Comparison of ENCODE assay signal across 8 cellular contexts in the genomic region with DNA sequence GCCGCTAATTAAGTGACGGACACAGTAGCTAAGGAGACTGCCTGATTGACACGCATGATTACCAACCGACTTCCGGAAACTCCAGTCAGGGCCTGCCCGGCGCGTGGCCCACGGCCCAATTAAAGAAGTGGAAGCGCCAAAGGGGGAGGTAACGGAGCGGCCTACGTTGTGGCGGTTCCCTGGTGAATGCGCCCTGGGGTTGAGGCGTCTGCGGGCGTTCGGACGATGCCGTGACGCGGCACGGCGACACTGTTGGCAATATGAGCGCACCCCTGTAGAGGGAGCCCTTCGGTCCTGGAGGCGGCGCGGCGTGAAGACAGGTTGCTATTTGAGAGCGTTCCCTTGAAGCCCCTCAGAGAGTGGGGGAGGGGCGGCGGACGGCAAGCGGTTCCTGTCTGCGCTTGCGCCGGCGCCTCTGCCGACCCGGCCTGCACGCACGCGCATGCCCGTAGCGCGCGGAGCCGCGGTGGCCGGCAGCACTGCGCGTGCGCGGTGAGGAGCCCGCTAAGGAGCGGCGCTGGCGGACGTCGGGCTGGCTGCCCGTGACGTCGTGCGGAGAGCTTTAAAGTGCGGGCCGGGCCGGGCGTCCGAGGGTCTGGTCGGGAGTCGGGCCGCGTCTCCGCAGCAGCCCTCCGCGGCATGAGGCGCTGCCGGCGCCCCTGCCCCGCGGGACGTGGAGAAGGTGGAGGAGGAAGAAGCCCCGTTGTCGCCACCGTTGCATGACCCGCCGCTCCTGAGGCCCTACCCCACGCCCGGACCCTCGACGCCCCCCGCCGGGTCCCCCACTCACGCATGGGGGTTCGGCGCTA. TPM values are rescaled to one million over a fixed set of nuclear protein-coding genes. Genes with fewer than 3 reads are reported as not detected.
DNase-seq lines count a peak whose midpoint lies in the region; ATAC-seq and TF ChIP-seq lines count a peak whose summit lies in the region.

ALKBH5 (plus strand) TSS at position 495 of the 809 bp plus-strand sequence. CDS start 416 bp downstream, outside the sequence.

- H3K4me1 Mint-ChIP-seq in T-helper 2 cell treated with Interferon-gamma antibody and Interleukin-4, amounts not matched to agents 5 μg/mL and 100 μg/mL, for 36 hours (ENCODE audit: low read depth) = peaks cover 47% of the 10 kb centered on the region

- intact Hi-C loops in ascending aorta (cut with DNase I) = loop anchor here (1.0 to 10.0 kb wide), 9 partner anchors 25 to 489 kb away; partner anchors contain the start of genes ATPAF2, DRC3, DRG2 and FLII
- intact Hi-C loops in right cardiac atrium (cut with DNase I) = no loop called here
- intact Hi-C loops in uterus (cut with DNase I; ENCODE audit: low total_unique reads) = no loop called here

- no peaks in the 10 kb centered on the region for H3K9me3 ChIP-seq in ascending aorta
- no peaks in the 10 kb centered on the region for H3K9me3 ChIP-seq in right cardiac atrium (ENCODE audit: control insufficient read depth, low read length)
- no peaks in the 10 kb centered on the region for H3K9me3 ChIP-seq in uterus

- no peaks in the 10 kb centered on the region for H3K36me3 ChIP-seq in ascending aorta
- no peaks in the 10 kb centered on the region for H3K36me3 ChIP-seq in uterus

- peaks cover 30% of the 10 kb centered on the region for H3K36me3 Mint-ChIP-seq in T-helper 2 cell treated with Interferon-gamma antibody and Interleukin-4, amounts not matched to agents 5 μg/mL and 100 μg/mL, for 36 hours (ENCODE audit: low read depth)

- H3K4me3 ChIP-seq in ascending aorta (peak within 1 kb of the TSS; percentile 86 to 96), right cardiac atrium (ENCODE audit: low read length) (peak within 1 kb of the TSS; percentile 76), uterus (peak within 1 kb of the TSS; percentile 90 to 92)

- TF ChIP-seq CTCF in ascending aorta (IDR thresholded peaks at IDR 0.05) (peak in 2 of 3 experiments; percentile 10 to 25), uterus (IDR thresholded peaks at IDR 0.05) (peak in 2 of 4 experiments; percentile 28 to 39)

- H3K27ac ChIP-seq in ascending aorta = peak within 1 kb of the TSS; percentile 97 to 99
- peak within 1 kb of the TSS; percentile 96 for H3K27ac ChIP-seq in right cardiac atrium (ENCODE audit: low read length)
- H3K27ac ChIP-seq in uterus = peak within 1 kb of the TSS; percentile 93 to 96

- no peaks in the 10 kb centered on the region for H3K27me3 Mint-ChIP-seq in T-helper 2 cell treated with Interferon-gamma antibody and Interleukin-4, amounts not matched to agents 5 μg/mL and 100 μg/mL, for 36 hours (ENCODE audit: low read depth)

- peak; percentile 26 for TF ChIP-seq POLR2A in GM18505 (IDR thresholded peaks at IDR 0.05; ENCODE audit: borderline replicate concordance, extremely low read depth, insufficient read depth, insufficient read length)
- peak; percentile 91 to 99 for TF ChIP-seq POLR2A in uterus (IDR thresholded peaks at IDR 0.05)

- H3K4me3 Mint-ChIP-seq in T-helper 2 cell treated with Interferon-gamma antibody and Interleukin-4, amounts not matched to agents 5 μg/mL and 100 μg/mL, for 36 hours = peak within 1 kb of the TSS; percentile 98

- no peaks in the 10 kb centered on the region for H3K9me3 Mint-ChIP-seq in T-helper 2 cell treated with Interferon-gamma antibody and Interleukin-4, amounts not matched to agents 5 μg/mL and 100 μg/mL, for 36 hours

- ATAC-seq in GM18505 (IDR thresholded peaks at IDR 0.05; ENCODE audit: unreplicated experiment) (peak; percentile 79), HG02973 (IDR thresholded peaks at IDR 0.05; ENCODE audit: unreplicated experiment) (peak; percentile 80), right cardiac atrium (peak; percentile 92 to 95)

- DNase-seq in NCI-H1930 (lab: John Stamatoyannopoulos, UW) = peak; percentile 99 to 100
- peak; percentile 97 for DNase-seq in T-helper 2 cell treated with Interferon-gamma antibody and Interleukin-4, amounts not matched to agents 5 μg/mL and 100 μg/mL, for 36 hours (ENCODE audit: low spot score)
- peak; percentile 96 to 99 for DNase-seq in ascending aorta (ENCODE audit: low spot score in 2 of 2)
- DNase-seq in right cardiac atrium = peak; percentile 97 to 98 (median 98)
- DNase-seq in pulmonary artery endothelial cell (ENCODE audit: low read depth, low spot score) = peak; percentile 98
- peak; percentile 97 to 99 for DNase-seq in uterus

- WGBS in right cardiac atrium = under 1% methylated on average over 98 of the region's 98 CpGs

- H3K27ac Mint-ChIP-seq in T-helper 2 cell treated with Interferon-gamma antibody and Interleukin-4, amounts not matched to agents 5 μg/mL and 100 μg/mL, for 36 hours = peak within 1 kb of the TSS; percentile 98

- H3K27me3 ChIP-seq in ascending aorta = no peaks in the 10 kb centered on the region
- no peaks in the 10 kb centered on the region for H3K27me3 ChIP-seq in right cardiac atrium (ENCODE audit: control insufficient read depth, insufficient read depth)
- no peaks in the 10 kb centered on the region for H3K27me3 ChIP-seq in uterus

- peaks cover 20 to 24% of the 10 kb centered on the region in 2 donors for H3K4me1 ChIP-seq in ascending aorta
- H3K4me1 ChIP-seq in right cardiac atrium (ENCODE audit: control insufficient read depth, insufficient read depth, low read length) = peaks cover 18% of the 10 kb centered on the region
- peaks cover 7 to 20% of the 10 kb centered on the region in 2 donors for H3K4me1 ChIP-seq in uterus

RNA-seq across cellular contexts. Expression of gene ALKBH5, which starts in this region (rescaled TPM):
- total RNA-seq in ascending aorta (73.4 TPM), right cardiac atrium (100 to 1,000 TPM; 180 to 195 (median 185) TPM), pulmonary artery endothelial cell (97.3 and 132 TPM in 2 replicates), uterus (100 to 1,000 TPM in 2 of 4 donors, 10 to 100 TPM in 2; 66.5 to 136 (median 98.5) TPM)
- polyA plus RNA-seq in right cardiac atrium = 112 TPM

Comparison
In these comparisons a context has a peak if more than half of its experiments do, and no peak if none do; other contexts are left out.
1. Peak in every context shown above with its lines: DNase-seq, ATAC-seq, H3K4me3 ChIP-seq and H3K27ac ChIP-seq.